In the genomic region with DNA sequence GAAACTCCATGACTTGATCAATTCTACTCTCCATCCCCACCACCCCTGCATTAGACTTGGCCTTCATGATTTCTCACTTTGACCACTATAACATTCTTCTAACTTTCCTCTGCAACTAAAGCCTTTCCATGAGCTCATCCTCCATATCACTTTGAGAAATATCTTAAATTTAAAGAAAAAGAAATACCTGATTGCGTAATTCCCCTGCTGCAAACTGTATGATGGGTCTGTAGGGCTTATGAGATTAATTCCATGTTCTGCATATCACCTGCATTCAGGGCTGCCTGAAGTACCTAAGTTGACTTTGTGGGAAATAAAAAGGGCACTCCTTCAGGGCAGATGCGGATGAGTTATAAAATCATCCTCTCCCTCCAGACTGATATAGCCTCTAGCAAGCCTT, we compare ENCODE assay signal across 23 cellular contexts.
A peak's percentile ranks its signal among the peaks of the same experiment; 100 is the strongest.
DNase-seq lines count a peak whose midpoint lies in the region; ATAC-seq, FAIRE-seq and TF ChIP-seq lines count a peak whose summit lies in the region.
"Had no signal": no experiment of that assay in that cellular context is flagged by ENCODE, and none has a peak within 500 bp of the region (broad histone marks: within the 10 kb centered on the region; RNA-seq: fewer than 3 reads in every experiment).

No MANE protein-coding gene starts in this region.

- TF ChIP-seq EP300 in Ishikawa (IDR thresholded peaks at IDR 0.05; ENCODE audit: borderline replicate concordance) (no peak), H1 (IDR thresholded peaks at IDR 0.05; ENCODE audit: borderline replicate concordance in 1 of 2, low read depth in 2 of 2, low read length in 2 of 2) (no peak)

- H3K4me2 ChIP-seq in IMR-90 (ENCODE audit: low read depth, low read length) (no peak overlapping the region), H1 (ENCODE audit: insufficient read depth in 1 of 2, low read depth in 2 of 2, low read length in 2 of 2) (no peak overlapping the region)
- H3K4me2 ChIP-seq: BLaER1 had no signal

- no peak for TF ChIP-seq CTCF in IMR-90 (conservative IDR thresholded peaks at IDR 0.05; ENCODE audit: low read depth, low read length)
- TF ChIP-seq CTCF in H1 (IDR thresholded peaks at IDR 0.05; ENCODE audit: control extremely low read depth in 1 of 3, insufficient read depth in 1 of 3, low read depth in 1 of 3, low read length in 3 of 3): no peak

- no peaks in the 10 kb centered on the region for H4K20me1 ChIP-seq in IMR-90 (ENCODE audit: insufficient read depth, low read length)
- no peaks in the 10 kb centered on the region for H4K20me1 ChIP-seq in H1 (replicated peaks in 1 of 2; ENCODE audit: control insufficient read depth in 1 of 2, insufficient read depth in 2 of 2, low read length in 2 of 2)
- H4K20me1 ChIP-seq: BLaER1 had no signal

- H3K23me2 ChIP-seq in H1 (ENCODE audit: low read depth, low read length): no peaks in the 10 kb centered on the region

- H3K56ac ChIP-seq in IMR-90 (ENCODE audit: extremely low read depth, insufficient read depth, low read length) (no peak overlapping the region), H1 (replicated peaks; ENCODE audit: insufficient read length, low read depth, low read length) (no peak overlapping the region)

- no peak overlapping the region for H2BK15ac ChIP-seq in IMR-90 (ENCODE audit: low read depth, low read length)
- H2BK15ac ChIP-seq in H1 (ENCODE audit: low read length): no peak overlapping the region

- no peak overlapping the region for H2BK12ac ChIP-seq in H1 (ENCODE audit: low read depth, low read length)

- no peak overlapping the region for H4K8ac ChIP-seq in IMR-90 (ENCODE audit: low read depth in 2 of 2, low read length in 2 of 2)
- no peak overlapping the region for H4K8ac ChIP-seq in H1 (ENCODE audit: extremely low read depth, insufficient read depth, low read length)

- intact Hi-C loops in IMR-90 (cut with micrococcal nuclease): no loop called here

- H3K9me3 ChIP-seq in IMR-90 (ENCODE audit: control insufficient read depth, insufficient read depth, low read length) (no peaks in the 10 kb centered on the region), H1 (ENCODE audit: insufficient read depth in 2 of 2, low read depth in 1 of 2, low read length in 1 of 2) (no peaks in the 10 kb centered on the region)
- H3K9me3 ChIP-seq: BE2C, BLaER1 had no signal

- no peaks in the 10 kb centered on the region for H3K79me1 ChIP-seq in IMR-90 (ENCODE audit: low read depth in 1 of 2, low read length in 2 of 2)
- H3K79me1 ChIP-seq in H1 (ENCODE audit: low read depth, low read length): no peaks in the 10 kb centered on the region

- ATAC-seq in IMR-90 (ENCODE audit: low read depth): no peak

- H3K4ac ChIP-seq in IMR-90 (ENCODE audit: low read depth, low read length) (no peak overlapping the region), H1 (replicated peaks; ENCODE audit: insufficient read length, low read depth, low read length) (no peak overlapping the region)

- H2AFZ ChIP-seq in IMR-90 (replicated peaks; ENCODE audit: low read length, poor library complexity) (no peak overlapping the region), H1 (ENCODE audit: low read length) (no peak overlapping the region)

- H4K5ac ChIP-seq in IMR-90 (ENCODE audit: low read depth, low read length): no peak overlapping the region
- no peak overlapping the region for H4K5ac ChIP-seq in H1 (ENCODE audit: insufficient read length, low read depth, low read length)

- in situ Hi-C loops in IMR-90 (cut with MboI; ENCODE audit: low sequenced_read_pairs): no loop called here

- no peaks in the 10 kb centered on the region for H3K27me3 ChIP-seq in IMR-90 (ENCODE audit: control insufficient read depth, insufficient read depth, low read length)
- H3K27me3 ChIP-seq in H1 (replicated peaks in 1 of 4; ENCODE audit: control insufficient read depth in 3 of 4, extremely low read depth in 1 of 4, insufficient read depth in 3 of 4, low read length in 3 of 4): no peaks in the 10 kb centered on the region
- H3K27me3 ChIP-seq: BE2C, BLaER1 had no signal

- TF ChIP-seq POLR2A in IMR-90 (IDR thresholded peaks at IDR 0.05; ENCODE audit: low read depth, low read length) (no peak), H1 (IDR thresholded peaks at IDR 0.05; ENCODE audit: control extremely low read depth in 1 of 2, low read depth in 2 of 2, low read length in 2 of 2) (no peak)

- H3K79me2 ChIP-seq in H1 (ENCODE audit: control insufficient read depth in 1 of 2, insufficient read depth in 2 of 2, low read length in 2 of 2): no peaks in the 10 kb centered on the region

- H2AK5ac ChIP-seq in IMR-90 (ENCODE audit: low read depth, low read length) (no peak overlapping the region), H1 (ENCODE audit: low read depth, low read length) (no peak overlapping the region)

- H3K14ac ChIP-seq in IMR-90 (replicated peaks; ENCODE audit: low read depth, low read length) (no peak overlapping the region), H1 (ENCODE audit: insufficient read length) (no peak overlapping the region)

- H3K9me1 ChIP-seq in IMR-90 (ENCODE audit: insufficient read depth, low read length): no peaks in the 10 kb centered on the region

- POLR2A ChIA-PET in IMR-90 (lab: Charles Lee; ENCODE audit: unreplicated experiment) (no interaction called here), H1 (lab: Charles Lee; ENCODE audit: partially characterized antibody) (no interaction called here)

- BruUV-seq in IMR-90 (replicated peaks; lab: Mats Ljungman, UMichigan): no TSS peak

- H3K4me3 ChIP-seq in IMR-90 (ENCODE audit: insufficient read depth, low read depth, low read length) (no peak overlapping the region), H1 (ENCODE audit: extremely low read depth in 1 of 4, insufficient read depth in 2 of 4, low read depth in 3 of 4, low read length in 4 of 4) (no peak overlapping the region)
- H3K4me3 ChIP-seq: BLaER1 had no signal

- TF ChIP-seq RAD21 in IMR-90 (IDR thresholded peaks at IDR 0.05; ENCODE audit: low read length) (no peak), Ishikawa (IDR thresholded peaks at IDR 0.05; ENCODE audit: low read depth) (no peak), H1 (IDR thresholded peaks at IDR 0.05 in 1 of 2, conservative IDR thresholded peaks at IDR 0.05 in 1 of 2; ENCODE audit: low read depth in 2 of 2, low read length in 2 of 2) (no peak)

- H2AK9ac ChIP-seq in IMR-90 (replicated peaks; ENCODE audit: low read depth, low read length, poor library complexity): no peak overlapping the region

- no peaks in the 10 kb centered on the region for H3K36me3 ChIP-seq in IMR-90 (ENCODE audit: control insufficient read depth, insufficient read depth, low read length)
- H3K36me3 ChIP-seq in H1 (ENCODE audit: control insufficient read depth in 2 of 4, insufficient read depth in 4 of 4, low read length in 3 of 4): no peaks in the 10 kb centered on the region
- H3K36me3 ChIP-seq: BLaER1 had no signal

- H3K9ac ChIP-seq in IMR-90 (ENCODE audit: low read depth, low read length) (no peak overlapping the region), H1 (replicated peaks in 1 of 4; ENCODE audit: extremely low read depth in 1 of 4, low read depth in 3 of 4, low read length in 3 of 4) (no peak overlapping the region)
- H3K9ac ChIP-seq: BLaER1 had no signal

- H4K91ac ChIP-seq in IMR-90 (ENCODE audit: insufficient read depth, low read depth, low read length): no peak overlapping the region
- no peak overlapping the region for H4K91ac ChIP-seq in H1 (replicated peaks; ENCODE audit: insufficient read length, low read length)

- H3K4me1 ChIP-seq in IMR-90 (ENCODE audit: control insufficient read depth, insufficient read depth, low read length) (no peaks in the 10 kb centered on the region), H1 (replicated peaks in 1 of 4; ENCODE audit: control insufficient read depth in 3 of 4, insufficient read depth in 4 of 4, low read length in 3 of 4) (no peaks in the 10 kb centered on the region)
- H3K4me1 ChIP-seq: BE2C had no signal

- CTCF ChIA-PET in IMR-90 (lab: Yijun Ruan, JAX) (no interaction called here), H1 (lab: Charles Lee; ENCODE audit: partially characterized antibody) (interaction anchor here (0.5 to 1.3 kb wide), 2 partner anchors 67 to 279 kb away, joined by 3 to 4 read pairs; no protein-coding TSS in a partner anchor)

- no peak for FAIRE-seq in H1 (lab: Jason Lieb, UNC)
- FAIRE-seq: A204.1, G401.6, GM12891, GM19239 had no signal

- DNase-seq in IMR-90 (no peak), H1 (ENCODE audit: low read depth in 1 of 2, low spot score in 2 of 2) (no peak), DMS79 treated with DMSO at 0.1 percent for 48 hours (lab: John Stamatoyannopoulos, UW) (no peak), iPS-NIHi7 (ENCODE audit: extremely low spot score) (no peak)
- DNase-seq: 8988T; ACHN; BE2C; C1 segment of cervical spinal cord; CD4-positive, alpha-beta memory T cell; CD4-positive, CD25-positive, alpha-beta regulatory T cell; CD8-positive, alpha-beta memory T cell; COR-L47; DMS 273 treated with DMSO at 0.1 percent for 48 hours; DMS153; DMS53; DMS79; GF-D8 had no signal

- no peak overlapping the region for H3K27ac ChIP-seq in IMR-90 (ENCODE audit: insufficient read depth, low read length)
- no peak overlapping the region for H3K27ac ChIP-seq in H1 (ENCODE audit: low read depth, low read length)
- H3K27ac ChIP-seq: BLaER1 had no signal

- H2BK120ac ChIP-seq in IMR-90 (ENCODE audit: low read depth, low read length) (no peak overlapping the region), H1 (replicated peaks; ENCODE audit: low read depth, low read length) (no peak overlapping the region)

- no CpG with 5 or more reads among the region's 2 CpGs for WGBS in IMR-90 (ENCODE audit: extremely low coverage in 2 of 2, insufficient read length in 1 of 2), 2 experiments
- 90% methylated on average over 2 of the region's 2 CpGs; no CpG with 5 or more reads in 1 of the 2 experiments for WGBS in H1 (ENCODE audit: extremely low coverage in 1 of 2, insufficient coverage in 1 of 2, insufficient read length in 1 of 2, insufficient replicate concordance in 2 of 2, low coverage in 1 of 2, low lambda C conversion rate in 2 of 2, missing lambda C conversion rate in 1 of 2), 2 experiments

- H3K18ac ChIP-seq in IMR-90 (ENCODE audit: low read depth, low read length) (no peak overlapping the region), H1 (ENCODE audit: extremely low read depth, low read length) (no peak overlapping the region)

- no peak overlapping the region for H2BK20ac ChIP-seq in IMR-90 (ENCODE audit: low read depth, low read length)
- no peak overlapping the region for H2BK20ac ChIP-seq in H1 (ENCODE audit: low read length)

- H2BK5ac ChIP-seq in IMR-90 (ENCODE audit: low read depth, low read length, poor library complexity, severe bottlenecking) (no peak overlapping the region), H1 (ENCODE audit: low read depth, low read length) (no peak overlapping the region)

- dilution Hi-C loops in IMR-90 (cut with HindIII; ENCODE audit: low sequenced_read_pairs, unreplicated experiment): no loop called here

- H3K23ac ChIP-seq in IMR-90 (ENCODE audit: low read depth, low read length): no peak overlapping the region
- H3K23ac ChIP-seq in H1 (ENCODE audit: insufficient read length): no peak overlapping the region

TF ChIP-seq in IMR-90, 13 proteins besides CTCF, POLR2A, EP300 and RAD21 (continues in another document):
- TF ChIP-seq BHLHE40 (IDR thresholded peaks at IDR 0.05; ENCODE audit: low read depth, low read length): no peak

TF ChIP-seq in Ishikawa, 13 proteins besides CTCF, POLR2A, EP300 and RAD21 (continues in another document):
- no peak for TF ChIP-seq NFIC (IDR thresholded peaks at IDR 0.05)
- peak; percentile 57; the same call in 1 of the 2 replicates for TF ChIP-seq CEBPB (IDR thresholded peaks at IDR 0.05)

TF ChIP-seq in H1, 55 proteins besides CTCF, POLR2A, EP300 and RAD21 (continues in another document):
- no peak for TF ChIP-seq JUND (IDR thresholded peaks at IDR 0.05; ENCODE audit: low read length)
